In genomic region chr3:142077155-142077858, GRCh38 we compare ENCODE assay signal across 31 cellular contexts.
"Had no signal": no experiment of that assay in that cellular context is flagged by ENCODE, and none has a peak within 500 bp of the region (broad histone marks: within the 10 kb centered on the region; RNA-seq: fewer than 3 reads in every experiment).

No MANE protein-coding gene starts in this region.

- DNase-seq: activated CD4-positive, alpha-beta T cell treated with anti-CD3 and anti-CD28 coated beads for 4 hours; activated CD4-positive, alpha-beta T cell treated with anti-CD3 and anti-CD28 coated beads, Interleukin-2, amount 50 U/mL, for 4 hours; activated effector memory CD4-positive, alpha-beta T cell treated with anti-CD3 and anti-CD28 coated beads, Interleukin-2, amount 50 U/mL, for 16 hours; activated naive CD4-positive, alpha-beta T cell treated with anti-CD3 and anti-CD28 coated beads for 36 hours; activated naive CD8-positive, alpha-beta T cell treated with anti-CD3 and anti-CD28 coated beads, Interleukin-2, amount 10 ng/mL, durations not matched to agents 7 days and 5 days; activated T-cell treated with anti-CD3 and anti-CD28 coated beads for 4 hours; cerebellar nuclear complex; colonic mucosa; effector CD8-positive, alpha-beta T cell; esophagus squamous epithelium; foreskin melanocyte; heart right ventricle; naive thymus-derived CD4-positive, alpha-beta T cell; ovary; retina; stimulated activated CD4-positive, alpha-beta T cell treated with anti-CD3 and anti-CD28 coated beads, Interleukin-4, amount 100 ng/mL, for 24 hours; stimulated activated naive CD8-positive, alpha-beta T cell treated with anti-CD3 and anti-CD28 coated beads, Interleukin-15, amount 100 ng/mL, for 72 hours; substantia nigra had no signal

- H3K9me3 ChIP-seq: ascending aorta, colonic mucosa, esophagus squamous epithelium, ovary, prostate gland had no signal

- H3K4me3 ChIP-seq: ascending aorta, cardiac muscle cell, colonic mucosa, esophagus squamous epithelium, heart right ventricle, lung, ovary, prostate gland, skin epidermis had no signal

- H3K4me1 ChIP-seq: ascending aorta, colonic mucosa, esophagus squamous epithelium, heart right ventricle, prostate gland had no signal

- H3K36me3 ChIP-seq: cardiac muscle cell, colonic mucosa, ovary, prostate gland had no signal

- H3K27ac ChIP-seq: ascending aorta, cardiac muscle cell, colonic mucosa, epithelial cell of prostate, esophagus squamous epithelium, heart right ventricle, ovary, prostate gland, skin epidermis, VCaP had no signal

- FAIRE-seq: endometrium, TTC549, urothelium cell line had no signal

- H3K27me3 ChIP-seq: ascending aorta, cardiac muscle cell, colonic mucosa, esophagus squamous epithelium, heart right ventricle, ovary had no signal

- ATAC-seq: heart right ventricle; left lobe of liver; naive thymus-derived CD4-positive, alpha-beta T cell; sciatic nerve; stimulated activated effector memory CD8-positive, alpha-beta T cell treated with anti-CD3 and anti-CD28 coated beads, Interleukin-12 subunit alpha, Interleukin-12 subunit beta, amount 100 ng/mL, for 72 hours; stimulated activated naive CD8-positive, alpha-beta T cell treated with anti-CD3 and anti-CD28 coated beads, Interleukin-15, amount 100 ng/mL, for 72 hours had no signal
